In genomic region chr17:64457156-64457555, GRCh38 we compare ENCODE assay signal across 15 cellular contexts. TPM values are rescaled to one million over a fixed set of nuclear protein-coding genes. Genes with fewer than 3 reads are reported as not detected.
DNase-seq lines count a peak whose midpoint lies in the region; ATAC-seq and TF ChIP-seq lines count a peak whose summit lies in the region.
"Had no signal": no experiment of that assay in that cellular context is flagged by ENCODE, and none has a peak within 500 bp of the region (broad histone marks: within the 10 kb centered on the region; RNA-seq: fewer than 3 reads in every experiment).

No MANE protein-coding gene starts in this region.

- H3K27ac Mint-ChIP-seq in activated CD8-positive, alpha-beta T cell treated with anti-CD3 and anti-CD28 coated beads, Interleukin-2, amount 10 ng/mL, durations not matched to agents 7 days and 5 days = peak overlapping the region; percentile 60
- no peak overlapping the region for H3K27ac Mint-ChIP-seq in activated CD8-positive, alpha-beta T cell treated with anti-CD3 and anti-CD28 coated beads for 36 hours
- peak overlapping the region; percentile 90 for H3K27ac Mint-ChIP-seq in activated B cell treated with CpG ODN at 0.5 μM for 24 hours
- H3K27ac Mint-ChIP-seq in stimulated activated naive CD8-positive, alpha-beta T cell treated with anti-CD3 and anti-CD28 coated beads, Interleukin-15, amount 100 ng/mL, for 72 hours = no peak overlapping the region
- H3K27ac Mint-ChIP-seq in activated T-cell treated with anti-CD3 and anti-CD28 coated beads, Interleukin-2, amount 50 U/mL, for 24 hours = no peak overlapping the region

- CTCF ChIA-PET in activated CD8-positive, alpha-beta T cell treated with anti-CD3 and anti-CD28 coated beads, Interleukin-2, amount 10 ng/mL, durations not matched to agents 7 days and 5 days (lab: Charles Lee) = interaction anchor here (0.9 to 2.1 kb wide), 8 partner anchors 14 to 50 kb away, joined by 3 to 12 read pairs (median 4); partner anchors contain the start of gene CEP95
- CTCF ChIA-PET in activated CD8-positive, alpha-beta T cell treated with anti-CD3 and anti-CD28 coated beads for 36 hours (lab: Charles Lee) = interaction anchor here (1.2 kb wide), 1 partner anchor 324 kb away, joined by 3 read pairs; no protein-coding TSS in a partner anchor
- CTCF ChIA-PET in activated B cell treated with CpG ODN at 0.5 μM for 24 hours (lab: Charles Lee) = interaction anchor here (1.9 kb wide), 1 partner anchor 34 kb away, joined by 8 read pairs; no protein-coding TSS in a partner anchor

- H3K27me3 Mint-ChIP-seq in activated CD8-positive, alpha-beta T cell treated with anti-CD3 and anti-CD28 coated beads, Interleukin-2, amount 10 ng/mL, durations not matched to agents 7 days and 5 days (ENCODE audit: low read depth) = no peaks in the 10 kb centered on the region
- no peaks in the 10 kb centered on the region for H3K27me3 Mint-ChIP-seq in activated CD8-positive, alpha-beta T cell treated with anti-CD3 and anti-CD28 coated beads for 36 hours
- no peaks in the 10 kb centered on the region for H3K27me3 Mint-ChIP-seq in activated B cell treated with CpG ODN at 0.5 μM for 24 hours
- H3K27me3 Mint-ChIP-seq in stimulated activated naive CD8-positive, alpha-beta T cell treated with anti-CD3 and anti-CD28 coated beads, Interleukin-15, amount 100 ng/mL, for 72 hours = no peaks in the 10 kb centered on the region
- H3K27me3 Mint-ChIP-seq in activated T-cell treated with anti-CD3 and anti-CD28 coated beads, Interleukin-2, amount 50 U/mL, for 24 hours = no peaks in the 10 kb centered on the region

- ATAC-seq in activated CD8-positive, alpha-beta T cell treated with anti-CD3 and anti-CD28 coated beads, Interleukin-2, amount 10 ng/mL, durations not matched to agents 7 days and 5 days = no peak
- ATAC-seq in activated CD8-positive, alpha-beta T cell treated with anti-CD3 and anti-CD28 coated beads for 36 hours = no peak
- ATAC-seq in activated B cell treated with CpG ODN at 0.5 μM for 24 hours (ENCODE audit: low read depth) = no peak
- ATAC-seq in stimulated activated naive CD8-positive, alpha-beta T cell treated with anti-CD3 and anti-CD28 coated beads, Interleukin-15, amount 100 ng/mL, for 72 hours = no peak

- intact Hi-C loops in activated CD8-positive, alpha-beta T cell treated with anti-CD3 and anti-CD28 coated beads for 36 hours (cut with micrococcal nuclease) = no loop called here
- intact Hi-C loops in activated B cell treated with CpG ODN at 0.5 μM for 24 hours (cut with micrococcal nuclease) = loop anchor here (2.0 to 10.0 kb wide), 4 partner anchors 18 to 1012 kb away; partner anchors contain the start of genes CYB561 and POLG2

- peaks cover 22% of the 10 kb centered on the region for H3K4me1 Mint-ChIP-seq in activated CD8-positive, alpha-beta T cell treated with anti-CD3 and anti-CD28 coated beads, Interleukin-2, amount 10 ng/mL, durations not matched to agents 7 days and 5 days (ENCODE audit: low read depth)
- peaks cover 9% of the 10 kb centered on the region for H3K4me1 Mint-ChIP-seq in activated CD8-positive, alpha-beta T cell treated with anti-CD3 and anti-CD28 coated beads for 36 hours (ENCODE audit: low read depth)
- peaks cover 60% of the 10 kb centered on the region for H3K4me1 Mint-ChIP-seq in activated B cell treated with CpG ODN at 0.5 μM for 24 hours
- peaks cover 15% of the 10 kb centered on the region for H3K4me1 Mint-ChIP-seq in stimulated activated naive CD8-positive, alpha-beta T cell treated with anti-CD3 and anti-CD28 coated beads, Interleukin-15, amount 100 ng/mL, for 72 hours
- peaks cover 13% of the 10 kb centered on the region for H3K4me1 Mint-ChIP-seq in activated T-cell treated with anti-CD3 and anti-CD28 coated beads, Interleukin-2, amount 50 U/mL, for 24 hours (ENCODE audit: low read depth)
- H3K4me1 Mint-ChIP-seq: neural crest cell had no signal

- H3K4me3 Mint-ChIP-seq in activated CD8-positive, alpha-beta T cell treated with anti-CD3 and anti-CD28 coated beads, Interleukin-2, amount 10 ng/mL, durations not matched to agents 7 days and 5 days = no peak overlapping the region
- no peak overlapping the region for H3K4me3 Mint-ChIP-seq in activated CD8-positive, alpha-beta T cell treated with anti-CD3 and anti-CD28 coated beads for 36 hours
- no peak overlapping the region for H3K4me3 Mint-ChIP-seq in activated B cell treated with CpG ODN at 0.5 μM for 24 hours
- no peak overlapping the region for H3K4me3 Mint-ChIP-seq in stimulated activated naive CD8-positive, alpha-beta T cell treated with anti-CD3 and anti-CD28 coated beads, Interleukin-15, amount 100 ng/mL, for 72 hours
- H3K4me3 Mint-ChIP-seq in activated T-cell treated with anti-CD3 and anti-CD28 coated beads, Interleukin-2, amount 50 U/mL, for 24 hours = no peak overlapping the region
- H3K4me3 Mint-ChIP-seq: neural crest cell had no signal

- peaks cover 3% of the 10 kb centered on the region for H3K36me3 Mint-ChIP-seq in activated CD8-positive, alpha-beta T cell treated with anti-CD3 and anti-CD28 coated beads, Interleukin-2, amount 10 ng/mL, durations not matched to agents 7 days and 5 days (ENCODE audit: low read depth)
- H3K36me3 Mint-ChIP-seq in activated CD8-positive, alpha-beta T cell treated with anti-CD3 and anti-CD28 coated beads for 36 hours (ENCODE audit: low read depth) = no peaks in the 10 kb centered on the region
- peaks cover 32% of the 10 kb centered on the region for H3K36me3 Mint-ChIP-seq in activated B cell treated with CpG ODN at 0.5 μM for 24 hours (ENCODE audit: low read depth)
- no peaks in the 10 kb centered on the region for H3K36me3 Mint-ChIP-seq in activated T-cell treated with anti-CD3 and anti-CD28 coated beads, Interleukin-2, amount 50 U/mL, for 24 hours (ENCODE audit: low read depth)

- no peaks in the 10 kb centered on the region for H3K9me3 Mint-ChIP-seq in activated CD8-positive, alpha-beta T cell treated with anti-CD3 and anti-CD28 coated beads, Interleukin-2, amount 10 ng/mL, durations not matched to agents 7 days and 5 days (ENCODE audit: insufficient read depth)
- peaks cover 2% of the 10 kb centered on the region for H3K9me3 Mint-ChIP-seq in activated CD8-positive, alpha-beta T cell treated with anti-CD3 and anti-CD28 coated beads for 36 hours
- H3K9me3 Mint-ChIP-seq in activated B cell treated with CpG ODN at 0.5 μM for 24 hours = peaks cover 3% of the 10 kb centered on the region
- H3K9me3 Mint-ChIP-seq in stimulated activated naive CD8-positive, alpha-beta T cell treated with anti-CD3 and anti-CD28 coated beads, Interleukin-15, amount 100 ng/mL, for 72 hours = no peaks in the 10 kb centered on the region
- H3K9me3 Mint-ChIP-seq in activated T-cell treated with anti-CD3 and anti-CD28 coated beads, Interleukin-2, amount 50 U/mL, for 24 hours = no peaks in the 10 kb centered on the region
- H3K9me3 Mint-ChIP-seq: neural crest cell had no signal

- DNase-seq in activated CD8-positive, alpha-beta T cell treated with anti-CD3 and anti-CD28 coated beads, Interleukin-2, amount 10 ng/mL, durations not matched to agents 7 days and 5 days = no peak
- no peak for DNase-seq in activated CD8-positive, alpha-beta T cell treated with anti-CD3 and anti-CD28 coated beads for 36 hours
- DNase-seq in activated B cell treated with CpG ODN at 0.5 μM for 24 hours = no peak
- DNase-seq in glomerular visceral epithelial cell (ENCODE audit: extremely low spot score) = peak; percentile 84
- DNase-seq in stromal cell of bone marrow (ENCODE audit: low read depth) = peak; percentile 54
- no peak for DNase-seq in stimulated activated naive CD8-positive, alpha-beta T cell treated with anti-CD3 and anti-CD28 coated beads, Interleukin-15, amount 100 ng/mL, for 72 hours
- no peak for DNase-seq in activated T-cell treated with anti-CD3 and anti-CD28 coated beads, Interleukin-2, amount 50 U/mL, for 24 hours
- DNase-seq in NCI-H526 (lab: John Stamatoyannopoulos, UW) = no peak
- DNase-seq: activated CD8-positive, alpha-beta memory T cell treated with anti-CD3 and anti-CD28 coated beads, Interleukin-2, amount 50 U/mL, for 48 hours; amniotic stem cell; GOT3; NCI-H1105 treated with DMSO at 0.1 percent for 48 hours; NCI-H510A treated with DMSO at 0.1 percent for 48 hours; stimulated activated CD8-positive, alpha-beta memory T cell treated with anti-CD3 and anti-CD28 coated beads, Interleukin-4, amount 100 ng/mL, for 48 hours had no signal

- POLR2A ChIA-PET in activated CD8-positive, alpha-beta T cell treated with anti-CD3 and anti-CD28 coated beads, Interleukin-2, amount 10 ng/mL, durations not matched to agents 7 days and 5 days (lab: Charles Lee) = interaction anchor here (1.2 to 1.4 kb wide), 2 partner anchors 13 to 49 kb away, joined by 3 to 9 read pairs; partner anchors contain the start of gene DDX5
- POLR2A ChIA-PET in activated CD8-positive, alpha-beta T cell treated with anti-CD3 and anti-CD28 coated beads for 36 hours (lab: Charles Lee) = interaction anchor here (1.5 kb wide), 1 partner anchor 50 kb away, joined by 4 read pairs; the partner anchor contains the start of gene CEP95
- POLR2A ChIA-PET in activated B cell treated with CpG ODN at 0.5 μM for 24 hours (lab: Charles Lee) = interaction anchor here (0.7 to 3.8 kb wide), 7 partner anchors 10 to 614 kb away, joined by 3 to 43 read pairs (median 7); partner anchors contain the start of genes CEP95, DDX5, ICAM2 and POLG2

- TF ChIP-seq CTCF in activated CD8-positive, alpha-beta T cell treated with anti-CD3 and anti-CD28 coated beads for 36 hours (IDR thresholded peaks at IDR 0.05) = no peak
- TF ChIP-seq CTCF in activated B cell treated with CpG ODN at 0.5 μM for 24 hours (IDR thresholded peaks at IDR 0.05) = no peak

RNA-seq across cellular contexts. Expression of gene MILR1, which starts 8.2 kb away (rescaled TPM):
- 1 to 10 TPM; 1.7 to 2.3 TPM for total RNA-seq in activated CD8-positive, alpha-beta T cell treated with anti-CD3 and anti-CD28 coated beads, Interleukin-2, amount 10 ng/mL, durations not matched to agents 7 days and 5 days
- total RNA-seq in activated CD8-positive, alpha-beta T cell treated with anti-CD3 and anti-CD28 coated beads for 36 hours = 1 to 10 TPM; 1.3 to 2.3 TPM
- 13.5 and 13.9 TPM in 2 replicates for total RNA-seq in activated B cell treated with CpG ODN at 0.5 μM for 24 hours
- total RNA-seq: neural crest cell had no signal

RNA-seq across cellular contexts. Expression of gene POLG2, which starts 39.7 kb away (rescaled TPM):
- 10 to 100 TPM; 31.3 to 33.7 TPM for total RNA-seq in activated CD8-positive, alpha-beta T cell treated with anti-CD3 and anti-CD28 coated beads, Interleukin-2, amount 10 ng/mL, durations not matched to agents 7 days and 5 days
- total RNA-seq in activated CD8-positive, alpha-beta T cell treated with anti-CD3 and anti-CD28 coated beads for 36 hours = 10 to 100 TPM; 37.3 to 41.1 TPM
- 50.3 and 63.9 TPM in 2 replicates for total RNA-seq in activated B cell treated with CpG ODN at 0.5 μM for 24 hours

RNA-seq across cellular contexts. Expression of gene DDX5, which starts 48.9 kb away (rescaled TPM):
- 100 to 1,000 TPM; 853 to 855 TPM for total RNA-seq in activated CD8-positive, alpha-beta T cell treated with anti-CD3 and anti-CD28 coated beads, Interleukin-2, amount 10 ng/mL, durations not matched to agents 7 days and 5 days
- total RNA-seq in activated CD8-positive, alpha-beta T cell treated with anti-CD3 and anti-CD28 coated beads for 36 hours = 100 to 1,000 TPM; 632 to 668 TPM
- total RNA-seq in activated B cell treated with CpG ODN at 0.5 μM for 24 hours = 1,149 and 1,208 TPM in 2 replicates

RNA-seq across cellular contexts. Expression of gene CEP95, which starts 49.6 kb away (rescaled TPM):
- 10 to 100 TPM; 49.2 to 51.7 TPM for total RNA-seq in activated CD8-positive, alpha-beta T cell treated with anti-CD3 and anti-CD28 coated beads, Interleukin-2, amount 10 ng/mL, durations not matched to agents 7 days and 5 days
- 10 to 100 TPM; 45.2 to 45.7 TPM for total RNA-seq in activated CD8-positive, alpha-beta T cell treated with anti-CD3 and anti-CD28 coated beads for 36 hours
- total RNA-seq in activated B cell treated with CpG ODN at 0.5 μM for 24 hours = 65.3 and 77.0 TPM in 2 replicates

Comparison
In these comparisons a context has a peak if more than half of its experiments do, and no peak if none do; other contexts are left out.
1. H3K27ac Mint-ChIP-seq: peak in activated CD8-positive, alpha-beta T cell treated with anti-CD3 and anti-CD28 coated beads, Interleukin-2, amount 10 ng/mL, durations not matched to agents 7 days and 5 days (single experiment) and activated B cell treated with CpG ODN at 0.5 μM for 24 hours (single experiment); none in activated CD8-positive, alpha-beta T cell treated with anti-CD3 and anti-CD28 coated beads for 36 hours (single experiment), stimulated activated naive CD8-positive, alpha-beta T cell treated with anti-CD3 and anti-CD28 coated beads, Interleukin-15, amount 100 ng/mL, for 72 hours (0 of 2) and activated T-cell treated with anti-CD3 and anti-CD28 coated beads, Interleukin-2, amount 50 U/mL, for 24 hours (single experiment).
2. DNase-seq: peak in glomerular visceral epithelial cell (single experiment) and stromal cell of bone marrow (single experiment); none in activated CD8-positive, alpha-beta T cell treated with anti-CD3 and anti-CD28 coated beads, Interleukin-2, amount 10 ng/mL, durations not matched to agents 7 days and 5 days (single experiment), activated CD8-positive, alpha-beta T cell treated with anti-CD3 and anti-CD28 coated beads for 36 hours (single experiment), activated B cell treated with CpG ODN at 0.5 μM for 24 hours (single experiment), stimulated activated naive CD8-positive, alpha-beta T cell treated with anti-CD3 and anti-CD28 coated beads, Interleukin-15, amount 100 ng/mL, for 72 hours (0 of 2), activated T-cell treated with anti-CD3 and anti-CD28 coated beads, Interleukin-2, amount 50 U/mL, for 24 hours (single experiment) and NCI-H526 (0 of 2).